ENCODE assay signal across 23 cellular contexts in genomic region chr16:88372522-88372921, GRCh38. TPM values are rescaled to one million over a fixed set of nuclear protein-coding genes. Genes with fewer than 3 reads are reported as not detected.
DNase-seq lines count a peak whose midpoint lies in the region; ATAC-seq, FAIRE-seq and TF ChIP-seq lines count a peak whose summit lies in the region.
"Had no signal": no experiment of that assay in that cellular context is flagged by ENCODE, and none has a peak within 500 bp of the region (broad histone marks: within the 10 kb centered on the region; RNA-seq: fewer than 3 reads in every experiment).

No MANE protein-coding gene starts in this region.

- no peak for TF ChIP-seq EP300 in HepG2 (IDR thresholded peaks at IDR 0.05; ENCODE audit: low read depth in 2 of 2, low read length in 2 of 2)
- no peak for TF ChIP-seq EP300 in HepG2 (CRISPR knock-in tag; IDR thresholded peaks at IDR 0.05; ENCODE audit: borderline replicate concordance)
- no peak for TF ChIP-seq EP300 in K562 (IDR thresholded peaks at IDR 0.05; ENCODE audit: low read length)

- dilution Hi-C loops in IMR-90 (cut with HindIII; ENCODE audit: low sequenced_read_pairs, unreplicated experiment) = no loop called here

- intact Hi-C loops in HepG2 (cut with micrococcal nuclease; ENCODE audit: unreplicated experiment) (no loop called here), right lobe of liver (cut with DNase I) (no loop called here), IMR-90 (cut with micrococcal nuclease) (no loop called here), K562 (cut with micrococcal nuclease) (loop anchor here (10.0 kb wide), 1 partner anchor 88 kb away; no protein-coding TSS in a partner anchor)

- no peak overlapping the region for H3K4ac ChIP-seq in IMR-90 (ENCODE audit: low read depth, low read length)

- H2BK20ac ChIP-seq in IMR-90 (ENCODE audit: low read depth, low read length) = no peak overlapping the region

- H3K18ac ChIP-seq in IMR-90 (ENCODE audit: low read depth, low read length) = no peak overlapping the region

- no peak overlapping the region for H2AFZ ChIP-seq in HepG2 (ENCODE audit: low read length)
- no peak overlapping the region for H2AFZ ChIP-seq in IMR-90 (replicated peaks; ENCODE audit: low read length, poor library complexity)
- no peak overlapping the region for H2AFZ ChIP-seq in K562 (ENCODE audit: low read depth, low read length)

- peaks cover 3% of the 10 kb centered on the region; the same call in 1 of the 2 replicates for H3K9me1 ChIP-seq in IMR-90 (ENCODE audit: insufficient read depth, low read length)
- no peaks in the 10 kb centered on the region for H3K9me1 ChIP-seq in K562 (ENCODE audit: control insufficient read depth, insufficient read depth, low read length)

- H3K27ac ChIP-seq in HepG2 (ENCODE audit: extremely low read length, insufficient read depth, low read length) (no peak overlapping the region), right lobe of liver (no peak overlapping the region), IMR-90 (ENCODE audit: insufficient read depth, low read length) (no peak overlapping the region), K562 (ENCODE audit: extremely low read depth, low read depth, low read length) (no peak overlapping the region)
- H3K27ac ChIP-seq: 22Rv1; A549; BLaER1 treated with 17β-estradiol and CSF1 and Interleukin-3, amounts not matched to agents 10 nM and 100 nM; C4-2B had no signal

- CTCF ChIA-PET in HepG2 (lab: Yijun Ruan, JAX; ENCODE audit: low intra/inter-chr PET ratio, low total read pairs) (no interaction called here), IMR-90 (lab: Yijun Ruan, JAX) (no interaction called here), K562 (lab: Yijun Ruan, JAX; ENCODE audit: low intra/inter-chr PET ratio) (no interaction called here)

- no peak overlapping the region for H2BK120ac ChIP-seq in IMR-90 (ENCODE audit: low read depth, low read length)

- H2BK15ac ChIP-seq in IMR-90 (ENCODE audit: low read depth, low read length) = no peak overlapping the region

- H3K36me3 ChIP-seq in HepG2 (replicated peaks in 1 of 2; ENCODE audit: control insufficient read depth in 1 of 2, insufficient read depth in 2 of 2, low read length in 2 of 2) (no peaks in the 10 kb centered on the region), right lobe of liver (no peaks in the 10 kb centered on the region), IMR-90 (ENCODE audit: control insufficient read depth, insufficient read depth, low read length) (no peaks in the 10 kb centered on the region), K562 (ENCODE audit: control insufficient read depth, insufficient read depth, low read length) (no peaks in the 10 kb centered on the region)
- H3K36me3 ChIP-seq: BLaER1 treated with 17β-estradiol and CSF1 and Interleukin-3, amounts not matched to agents 10 nM and 100 nM had no signal

- H3K27me3 ChIP-seq in HepG2 (ENCODE audit: control insufficient read depth in 1 of 2, insufficient read depth in 2 of 2, low read length in 2 of 2) (peaks cover 17 to 47% of the 10 kb centered on the region in 2 experiments; a peak in 4 of 5 replicates), right lobe of liver (no peaks in the 10 kb centered on the region), IMR-90 (ENCODE audit: control insufficient read depth, insufficient read depth, low read length) (no peaks in the 10 kb centered on the region; the same call in 1 of the 2 replicates), K562 (ENCODE audit: control insufficient read depth in 2 of 2, insufficient read depth in 2 of 2, low read length in 2 of 2) (peaks cover 34 to 70% of the 10 kb centered on the region in 2 experiments; a peak in 4 of 5 replicates)

- POLR2A ChIA-PET in HepG2 (lab: Yijun Ruan, JAX) (no interaction called here), IMR-90 (lab: Charles Lee; ENCODE audit: unreplicated experiment) (no interaction called here), K562 (lab: Yijun Ruan, JAX) (no interaction called here)

- TF ChIP-seq CTCF in HepG2 (CRISPR knock-in tag; IDR thresholded peaks at IDR 0.05) (no peak), right lobe of liver (IDR thresholded peaks at IDR 0.05) (no peak), IMR-90 (conservative IDR thresholded peaks at IDR 0.05; ENCODE audit: low read depth, low read length) (no peak), K562 (IDR thresholded peaks at IDR 0.05 in 2 of 3, conservative IDR thresholded peaks at IDR 0.05 in 1 of 3; ENCODE audit: insufficient read depth in 2 of 3, low read depth in 1 of 3, low read length in 3 of 3) (no peak)

- no peaks in the 10 kb centered on the region for H3K4me1 ChIP-seq in HepG2 (ENCODE audit: insufficient read depth, low read length)
- no peaks in the 10 kb centered on the region for H3K4me1 ChIP-seq in right lobe of liver
- no peaks in the 10 kb centered on the region for H3K4me1 ChIP-seq in IMR-90 (ENCODE audit: control insufficient read depth, insufficient read depth, low read length)
- peaks cover 0 to 21% of the 10 kb centered on the region in 2 experiments; a peak in 1 of 5 replicates for H3K4me1 ChIP-seq in K562 (replicated peaks in 1 of 2; ENCODE audit: control insufficient read depth in 2 of 2, insufficient read depth in 2 of 2, low read length in 2 of 2)
- H3K4me1 ChIP-seq: Caco-2 had no signal

- H3K9ac ChIP-seq in HepG2 (ENCODE audit: insufficient read depth, low read depth, low read length) (no peak overlapping the region), IMR-90 (ENCODE audit: low read depth, low read length) (no peak overlapping the region), K562 (ENCODE audit: insufficient read depth in 1 of 2, low read depth in 2 of 2, low read length in 2 of 2) (no peak overlapping the region)
- H3K9ac ChIP-seq: BLaER1 treated with 17β-estradiol and CSF1 and Interleukin-3, amounts not matched to agents 10 nM and 100 nM had no signal

- BruUV-seq in HepG2 (replicated peaks; lab: Mats Ljungman, UMichigan) = no TSS peak
- no TSS peak for BruUV-seq in IMR-90 (replicated peaks; lab: Mats Ljungman, UMichigan)
- no TSS peak for BruUV-seq in K562 (replicated peaks; lab: Mats Ljungman, UMichigan)

- H3K79me2 ChIP-seq in HepG2 (ENCODE audit: insufficient read depth, low read length) (no peaks in the 10 kb centered on the region), K562 (ENCODE audit: control insufficient read depth, insufficient read depth, low read length) (no peaks in the 10 kb centered on the region)

- H4K20me1 ChIP-seq in HepG2 (ENCODE audit: insufficient read depth, low read length) = no peaks in the 10 kb centered on the region
- H4K20me1 ChIP-seq in IMR-90 (ENCODE audit: insufficient read depth, low read length) = no peaks in the 10 kb centered on the region
- H4K20me1 ChIP-seq in K562 (replicated peaks; ENCODE audit: control insufficient read depth, insufficient read depth, low read length) = 0 out of 2 replicates have a peak, but pooled peaks cover 2% of the 10 kb centered on the region

- H3K56ac ChIP-seq in IMR-90 (ENCODE audit: extremely low read depth, insufficient read depth, low read length) = no peak overlapping the region

- DNase-seq in HepG2 (ENCODE audit: low spot score) = no peak
- no peak for DNase-seq in right lobe of liver
- DNase-seq in IMR-90 = no peak
- no peak for DNase-seq in K562 (ENCODE audit: extremely low read depth in 1 of 4, low spot score in 3 of 4)
- no peak for DNase-seq in activated effector memory CD4-positive, alpha-beta T cell treated with anti-CD3 and anti-CD28 coated beads, Interleukin-2, amount 50 U/mL, for 16 hours
- DNase-seq in mesenteric fat pad (ENCODE audit: low spot score) = no peak
- no peak for DNase-seq in ecto neural progenitor cell (ENCODE audit: low spot score)
- DNase-seq: AML-193; Caco-2; Calu3; CD4-positive, alpha-beta T cell; CD8-positive, alpha-beta T cell; DMS79; DND-41; EL; GDM1 had no signal

- no peak overlapping the region for H4K8ac ChIP-seq in IMR-90 (ENCODE audit: low read depth in 2 of 2, low read length in 2 of 2)

- in situ Hi-C loops in HepG2 (cut with HindIII; ENCODE audit: extremely low pct_ligation_motif_present, low pct_unique_long_range_greater_than_20kb) = no loop called here
- in situ Hi-C loops in IMR-90 (cut with MboI; ENCODE audit: low sequenced_read_pairs) = no loop called here
- in situ Hi-C loops in K562 (cut with MboI) = no loop called here

- 17% methylated on average over 2 of the region's 2 CpGs for WGBS in HepG2 (ENCODE audit: low lambda C conversion rate)
- WGBS in right lobe of liver (ENCODE audit: insufficient coverage, low coverage, low lambda C conversion rate, missing lambda C conversion rate) = 71% methylated on average over 2 of the region's 2 CpGs
- 91% methylated on average over 2 of the region's 2 CpGs; no CpG with 5 or more reads in 1 of the 2 experiments for WGBS in IMR-90 (ENCODE audit: extremely low coverage in 2 of 2, insufficient read length in 1 of 2), 2 experiments
- 4% methylated on average over 2 of the region's 2 CpGs for WGBS in K562 (ENCODE audit: insufficient coverage, low coverage, missing lambda C conversion rate)

- H4K91ac ChIP-seq in IMR-90 (ENCODE audit: insufficient read depth, low read depth, low read length) = no peak overlapping the region

- no peak overlapping the region for H3K4me3 ChIP-seq in HepG2 (replicated peaks in 1 of 3; ENCODE audit: insufficient read depth in 1 of 3, low read depth in 2 of 3, low read length in 3 of 3)
- no peak overlapping the region for H3K4me3 ChIP-seq in right lobe of liver
- H3K4me3 ChIP-seq in IMR-90 (ENCODE audit: insufficient read depth, low read depth, low read length) = no peak overlapping the region
- H3K4me3 ChIP-seq in K562 = no peak overlapping the region
- H3K4me3 ChIP-seq: A549; BLaER1 treated with 17β-estradiol and CSF1 and Interleukin-3, amounts not matched to agents 10 nM and 100 nM had no signal

- H3K23ac ChIP-seq in IMR-90 (ENCODE audit: low read depth, low read length) = no peak overlapping the region

- no peak overlapping the region for H3K4me2 ChIP-seq in HepG2 (ENCODE audit: low read depth, low read length)
- H3K4me2 ChIP-seq in IMR-90 (ENCODE audit: low read depth, low read length) = no peak overlapping the region
- H3K4me2 ChIP-seq in K562 (ENCODE audit: insufficient read depth, low read length) = no peak overlapping the region
- H3K4me2 ChIP-seq: A549 had no signal

- no peak overlapping the region for H4K5ac ChIP-seq in IMR-90 (ENCODE audit: low read depth, low read length)

- FAIRE-seq in HepG2 (lab: Jason Lieb, UNC) (no peak), K562 (lab: Jason Lieb, UNC) (no peak)
- FAIRE-seq: A549, D721Med, GM12891, GM19239 had no signal

- TF ChIP-seq POLR2A in HepG2 (IDR thresholded peaks at IDR 0.05; ENCODE audit: insufficient read depth in 1 of 2, low read depth in 2 of 2, low read length in 2 of 2) (no peak), right lobe of liver (IDR thresholded peaks at IDR 0.05) (no peak), IMR-90 (IDR thresholded peaks at IDR 0.05; ENCODE audit: low read depth, low read length) (no peak), K562 (conservative IDR thresholded peaks at IDR 0.05) (no peak)

- no peak for ATAC-seq in HepG2
- ATAC-seq in right lobe of liver = no peak
- ATAC-seq in IMR-90 (ENCODE audit: low read depth) = no peak
- no peak for ATAC-seq in K562
- ATAC-seq: A549; CD8-positive, alpha-beta T cell had no signal

- H3K9me3 ChIP-seq in HepG2 (ENCODE audit: low read length) (peaks cover 14% of the 10 kb centered on the region), right lobe of liver (no peaks in the 10 kb centered on the region), IMR-90 (ENCODE audit: control insufficient read depth, insufficient read depth, low read length) (0 out of 2 replicates have a peak, but pooled peaks cover 3% of the 10 kb centered on the region), K562 (replicated peaks; ENCODE audit: control insufficient read depth, insufficient read depth, low read depth, low read length) (peaks cover 8% of the 10 kb centered on the region; the same call in 1 of the 2 replicates)

- peak overlapping the region; percentile 27 for H2BK5ac ChIP-seq in IMR-90 (ENCODE audit: low read depth, low read length, poor library complexity, severe bottlenecking)

- peak overlapping the region; percentile 24 for H2AK5ac ChIP-seq in IMR-90 (ENCODE audit: low read depth, low read length)

- TF ChIP-seq RAD21 in HepG2 (CRISPR knock-in tag; IDR thresholded peaks at IDR 0.05) = no peak
- no peak for TF ChIP-seq RAD21 in IMR-90 (IDR thresholded peaks at IDR 0.05; ENCODE audit: low read length)
- TF ChIP-seq RAD21 in K562 (CRISPR knock-in tag; conservative IDR thresholded peaks at IDR 0.05 in 1 of 2, IDR thresholded peaks at IDR 0.05 in 1 of 2) = no peak

- H2AK9ac ChIP-seq in IMR-90 (replicated peaks; ENCODE audit: low read depth, low read length, poor library complexity) = no peak overlapping the region

- H3K14ac ChIP-seq in IMR-90 (replicated peaks; ENCODE audit: low read depth, low read length) = no peak overlapping the region

- H3K79me1 ChIP-seq in IMR-90 (ENCODE audit: low read depth in 1 of 2, low read length in 2 of 2) = no peaks in the 10 kb centered on the region

RNA-seq across cellular contexts. Expression of gene ZNF469, which starts 10.2 kb away (rescaled TPM):
- total RNA-seq in HepG2 (2016; rRNA removed; fragmentation: Illumina TruSeq; extraction: Trizol) (not detected in 2 replicates), right lobe of liver (1 to 10 TPM in 2 of 6 experiments, under 1 TPM in 4; 0.22 to 1.3 (median 0.37) TPM), IMR-90 (2012; rRNA removed) (1.1 and 1.4 TPM in 2 replicates), K562 (2014; rRNA removed) (under 0.01 TPM in 1 of 2 replicates, not detected in the other), K562 (2014; rRNA removed; fragmentation: Illumina TruSeq; extraction: Trizol) (not detected in 2 replicates), K562 (2015; rRNA removed; fragmentation: Illumina TruSeq; extraction: Trizol) (not detected in 2 replicates), K562 (2021) (0.02 and 0.04 TPM in 2 replicates), mesenteric fat pad (2.5 TPM)
- not detected in 2 replicates for total RNA-seq in HepG2 (2016; cell fraction: cytosol; rRNA removed; fragmentation: Illumina TruSeq; extraction: Trizol; ENCODE audit: low read depth)
- total RNA-seq in HepG2 (2016; cell fraction: insoluble cytoplasmic fraction; rRNA removed; fragmentation: Illumina TruSeq; extraction: Trizol) = not detected in 2 replicates
- total RNA-seq in HepG2 (2016; cell fraction: membrane; rRNA removed; fragmentation: Illumina TruSeq; extraction: Trizol) = not detected in 2 replicates
- not detected in 2 replicates for total RNA-seq in HepG2 (2016; cell fraction: nucleus; rRNA removed; fragmentation: Illumina TruSeq; extraction: Trizol)
- polyA plus RNA-seq in HepG2 (2011; rRNA removed) (not detected in 2 replicates), IMR-90 (2012; rRNA removed) (13.3 and 16.4 TPM in 2 replicates), K562 (2011; rRNA removed) (not detected in 2 replicates), K562 (2014; fragmentation: Illumina TruSeq; extraction: Trizol) (0.01 TPM in 1 of 2 replicates, not detected in the other), K562 (2014; fragmentation: Nextera tagmentation; extraction: Ambion mirVana) (not detected), K562 (2014; rRNA removed) (0.01 TPM in 1 of 2 replicates, not detected in the other)
- polyA plus RNA-seq in HepG2 (2011; cell fraction: cytosol; rRNA removed) = not detected in 2 replicates
- 0.02 TPM in 1 of 2 replicates, not detected in the other for polyA plus RNA-seq in HepG2 (2011; cell fraction: nucleus; rRNA removed)
- polyA plus RNA-seq in HepG2 (2012) = not detected in 2 replicates
- polyA plus RNA-seq in HepG2 (2016; cell fraction: cytosol; fragmentation: Illumina TruSeq; extraction: Trizol; ENCODE audit: low read depth) = not detected in 2 replicates
- polyA plus RNA-seq in HepG2 (2016; cell fraction: insoluble cytoplasmic fraction; fragmentation: Illumina TruSeq; extraction: Trizol; ENCODE audit: low read depth) = not detected in 2 replicates
- polyA plus RNA-seq in HepG2 (2016; cell fraction: membrane; fragmentation: Illumina TruSeq; extraction: Trizol; ENCODE audit: low read depth) = not detected in 2 replicates
- not detected in 2 replicates for polyA plus RNA-seq in HepG2 (2016; cell fraction: nucleus; fragmentation: Illumina TruSeq; extraction: Trizol; ENCODE audit: insufficient read depth, low read depth)
- polyA minus RNA-seq in HepG2 (2011; rRNA and poly(A)+ RNA removed; ENCODE audit: low replicate concordance) = not detected in 2 replicates
- not detected in 2 replicates for polyA minus RNA-seq in HepG2 (2011; cell fraction: cytosol; rRNA and poly(A)+ RNA removed)
- polyA minus RNA-seq in HepG2 (2011; cell fraction: nucleus; rRNA and poly(A)+ RNA removed) = not detected in 2 replicates
- 5.1 and 8.8 TPM in 2 replicates for polyA plus RNA-seq in IMR-90 (2012; cell fraction: cytosol; rRNA removed)
- 32.3 and 70.4 TPM in 2 replicates for polyA plus RNA-seq in IMR-90 (2012; cell fraction: nucleus; rRNA removed; ENCODE audit: low replicate concordance)
- 0.04 and 0.09 TPM in 2 replicates for total RNA-seq in K562 (2011; cell fraction: chromatin; rRNA removed; ENCODE audit: low replicate concordance)
- 0.13 and 0.17 TPM in 2 replicates for total RNA-seq in K562 (2011; cell fraction: nucleolus; rRNA removed)
- total RNA-seq in K562 (2011; cell fraction: nucleoplasm; rRNA removed) = under 0.01 and 0.08 TPM in 2 replicates
- under 0.01 and 0.01 TPM in 2 replicates for polyA plus RNA-seq in K562 (2011; cell fraction: cytosol; rRNA removed)
- 0.01 and 0.03 TPM in 2 replicates for polyA plus RNA-seq in K562 (2011; cell fraction: nucleus; rRNA removed)
- 0.01 TPM in 2 replicates for polyA plus RNA-seq in K562 (2012)
- polyA minus RNA-seq in K562 (2011; rRNA and poly(A)+ RNA removed) = under 0.01 and 0.04 TPM in 2 replicates
- 0.09 and 0.10 TPM in 2 replicates for polyA minus RNA-seq in K562 (2011; cell fraction: cytosol; rRNA and poly(A)+ RNA removed)
- under 0.01 and 0.11 TPM in 2 replicates for polyA minus RNA-seq in K562 (2011; cell fraction: nucleus; rRNA and poly(A)+ RNA removed)

Comparison
In these comparisons a context has a peak if more than half of its experiments do, and no peak if none do; other contexts are left out.
1. Of the 241 proteins assayed by ChIP-seq in both HepG2 and K562: peak only in HepG2: ARNT, FOXK2, MNT, NBN, NFRKB, PHB2 and 1 more; only in K562: EHMT2; in both: none; in neither: 223; mixed calls (peak in some experiments, not most) for 10.